27 cellular contexts compared by ENCODE assay signal in genomic region chrX:40843643-40844042, GRCh38.
"Had no signal": no experiment of that assay in that cellular context is flagged by ENCODE, and none has a peak within 500 bp of the region (broad histone marks: within the 10 kb centered on the region; RNA-seq: fewer than 3 reads in every experiment).

No MANE protein-coding gene starts in this region.

- ATAC-seq: activated T-cell treated with anti-CD3 and anti-CD28 coated beads, Interleukin-2, amount 50 U/mL, for 4 hours; foreskin keratinocyte; left ventricle myocardium superior; right cardiac atrium; stimulated activated naive CD8-positive, alpha-beta T cell treated with anti-CD3 and anti-CD28 coated beads, Interleukin-15, Interleukin-2, amounts not matched to agents 100 U/mL and 50 U/mL, for 24 hours; T-cell had no signal

- DNase-seq: activated CD4-positive, alpha-beta T cell treated with anti-CD3 and anti-CD28 coated beads for 1 hour; activated CD8-positive, alpha-beta memory T cell treated with anti-CD3 and anti-CD28 coated beads for 24 hours; activated CD8-positive, alpha-beta memory T cell treated with anti-CD3 and anti-CD28 coated beads, Interleukin-2, amount 50 U/mL, for 4 hours; activated naive CD4-positive, alpha-beta T cell treated with Interleukin-2 at 50 U/mL for 16 hours; activated naive CD8-positive, alpha-beta T cell treated with anti-CD3 and anti-CD28 coated beads, Interleukin-2, amount 10 ng/mL, durations not matched to agents 7 days and 5 days; activated T-cell treated with anti-CD3 and anti-CD28 coated beads, Interleukin-2, amount 50 U/mL, for 4 hours; amniotic stem cell; cortex of kidney; endodermal cell; erythroblast; left ventricle myocardium superior; naive B cell; nucleus accumbens; right cardiac atrium; stimulated activated CD4-positive, alpha-beta T cell treated with anti-CD3 and anti-CD28 coated beads, Interleukin-12 subunit alpha, Interleukin-12 subunit beta, amount 100 ng/mL, for 4 hours; stimulated activated CD4-positive, alpha-beta T cell treated with anti-CD3 and anti-CD28 coated beads, Interleukin-4, amount 100 ng/mL, for 4 hours; stimulated activated naive CD8-positive, alpha-beta T cell treated with anti-CD3 and anti-CD28 coated beads, Interleukin-15, Interleukin-2, amounts not matched to agents 100 U/mL and 50 U/mL, for 24 hours; T-cell; thyroid gland; WERI-Rb-1 had no signal

- H3K4me2 ChIP-seq: hepatocyte had no signal

- H3K4me1 ChIP-seq: foreskin keratinocyte, parathyroid adenoma had no signal

- H3K27ac ChIP-seq: foreskin keratinocyte, hepatocyte, parathyroid adenoma, thyroid gland, WERI-Rb-1 had no signal

- H3K27me3 ChIP-seq: cardiac muscle cell, foreskin keratinocyte, hepatocyte, thyroid gland had no signal

- H3K4me3 Mint-ChIP-seq: activated naive CD8-positive, alpha-beta T cell treated with anti-CD3 and anti-CD28 coated beads, Interleukin-2, amount 10 ng/mL, durations not matched to agents 7 days and 5 days; activated T-cell treated with anti-CD3 and anti-CD28 coated beads, Interleukin-2, amount 50 U/mL, for 4 hours; endodermal cell; naive B cell; T-cell had no signal

- H3K9me3 ChIP-seq: thyroid gland had no signal

- H3K4me3 ChIP-seq: cardiac muscle cell, hepatocyte, thyroid gland had no signal

- H3K9ac ChIP-seq: parathyroid adenoma had no signal

- H2AFZ ChIP-seq: hepatocyte, parathyroid adenoma had no signal

- H3K27ac Mint-ChIP-seq: activated naive CD8-positive, alpha-beta T cell treated with anti-CD3 and anti-CD28 coated beads, Interleukin-2, amount 10 ng/mL, durations not matched to agents 7 days and 5 days; activated T-helper 2 cell treated with anti-CD3 and anti-CD28 coated beads, Interferon-gamma antibody, Interleukin-2, Interleukin-4, amounts not matched to agents 10 μg/mL and 5 μg/mL and 100 μg/mL, durations not matched to agents 14 hours and 24 hours and 36 hours; endodermal cell; naive B cell; T-cell had no signal

- H3K4me1 Mint-ChIP-seq: activated naive CD8-positive, alpha-beta T cell treated with anti-CD3 and anti-CD28 coated beads, Interleukin-2, amount 10 ng/mL, durations not matched to agents 7 days and 5 days; endodermal cell; naive B cell; T-cell had no signal

- H3K36me3 ChIP-seq: cardiac muscle cell, thyroid gland, WERI-Rb-1 had no signal

- FAIRE-seq: TTC549, urothelium cell line had no signal

- H3K79me2 ChIP-seq: hepatocyte, parathyroid adenoma had no signal
